8 cellular contexts compared by ENCODE assay signal in genomic region chr5:179793470-179794139, GRCh38. TPM values are rescaled to one million over a fixed set of nuclear protein-coding genes. Genes with fewer than 3 reads are reported as not detected.
DNase-seq lines count a peak whose midpoint lies in the region; ATAC-seq and TF ChIP-seq lines count a peak whose summit lies in the region.

LTC4S (plus strand) TSS chr5:179793986; CDS start chr5:179794081, 95 bp downstream.

- TF ChIP-seq CTCF in HEK293 (tag by site-specific recombination; IDR thresholded peaks at IDR 0.05) (no peak), type B pancreatic cell (conservative IDR thresholded peaks at IDR 0.05) (no peak)

- peak within 1 kb of the TSS; percentile 16; the same call in 1 of the 2 replicates for H3K27ac ChIP-seq in HEK293 (ENCODE audit: extremely low read depth, low read depth, low read length)

- no peak for ATAC-seq in GM18498 (IDR thresholded peaks at IDR 0.05; ENCODE audit: unreplicated experiment)

- H3K36me3 ChIP-seq in HEK293 (ENCODE audit: control insufficient read depth in 2 of 2, insufficient read depth in 1 of 2, low read length in 2 of 2): peaks cover 0 to 20% of the 10 kb centered on the region in 2 experiments; a peak in 1 of 3 replicates

- no peaks in the 10 kb centered on the region for H3K9me3 Mint-ChIP-seq in type B pancreatic cell

- no peaks in the 10 kb centered on the region for H3K9me3 ChIP-seq in HEK293 (ENCODE audit: control insufficient read depth, insufficient read depth, low read depth, low read length)

- DNase-seq in UCSD-AML1 (lab: John Stamatoyannopoulos, UW; ENCODE audit: unreplicated experiment): peak; percentile 89
- DNase-seq in dermis blood vessel endothelial cell: peak; percentile 44
- DNase-seq in medulla oblongata (ENCODE audit: extremely low spot score): peak; percentile 87
- DNase-seq in type B pancreatic cell (ENCODE audit: extremely low spot score, unreplicated experiment): no peak
- DNase-seq in NCI-H2029 (lab: John Stamatoyannopoulos, UW): no peak
- no peak for DNase-seq in NCI-H1436 (lab: John Stamatoyannopoulos, UW)

- no peaks in the 10 kb centered on the region for H3K4me1 ChIP-seq in HEK293 (ENCODE audit: control insufficient read depth, insufficient read depth, low read length)

- CTCF ChIA-PET in HEK293 (lab: Yijun Ruan, JAX): interaction anchor here (2.1 kb wide), 1 partner anchor 30 kb away, joined by 14 read pairs; no protein-coding TSS in a partner anchor

- POLR2A ChIA-PET in HEK293 (lab: Yijun Ruan, JAX): interaction anchor here (1.0 kb wide), 1 partner anchor 27 kb away, joined by 3 read pairs; the partner anchor contains the start of gene SQSTM1

- no peaks in the 10 kb centered on the region for H3K36me3 Mint-ChIP-seq in type B pancreatic cell

- no peak within 1 kb of the TSS for H3K4me3 ChIP-seq in HEK293 (ENCODE audit: low read depth, low read length)

- H3K4me3 Mint-ChIP-seq in type B pancreatic cell: peak within 1 kb of the TSS; percentile 74

- peak within 1 kb of the TSS; percentile 29 for H3K27ac Mint-ChIP-seq in type B pancreatic cell

- no peaks in the 10 kb centered on the region for H3K4me1 Mint-ChIP-seq in type B pancreatic cell (ENCODE audit: unreplicated experiment)

- H3K27me3 Mint-ChIP-seq in type B pancreatic cell: no peaks in the 10 kb centered on the region

TF ChIP-seq in HEK293, 187 proteins besides CTCF, POLR2A, EP300 and RAD21 (continues in another document):
- TF ChIP-seq ZNF37A (tag by site-specific recombination; IDR thresholded peaks at IDR 0.05): no peak
- no peak for TF ChIP-seq ZNF48 (tag by site-specific recombination; IDR thresholded peaks at IDR 0.05)
- TF ChIP-seq, protein P1, sequence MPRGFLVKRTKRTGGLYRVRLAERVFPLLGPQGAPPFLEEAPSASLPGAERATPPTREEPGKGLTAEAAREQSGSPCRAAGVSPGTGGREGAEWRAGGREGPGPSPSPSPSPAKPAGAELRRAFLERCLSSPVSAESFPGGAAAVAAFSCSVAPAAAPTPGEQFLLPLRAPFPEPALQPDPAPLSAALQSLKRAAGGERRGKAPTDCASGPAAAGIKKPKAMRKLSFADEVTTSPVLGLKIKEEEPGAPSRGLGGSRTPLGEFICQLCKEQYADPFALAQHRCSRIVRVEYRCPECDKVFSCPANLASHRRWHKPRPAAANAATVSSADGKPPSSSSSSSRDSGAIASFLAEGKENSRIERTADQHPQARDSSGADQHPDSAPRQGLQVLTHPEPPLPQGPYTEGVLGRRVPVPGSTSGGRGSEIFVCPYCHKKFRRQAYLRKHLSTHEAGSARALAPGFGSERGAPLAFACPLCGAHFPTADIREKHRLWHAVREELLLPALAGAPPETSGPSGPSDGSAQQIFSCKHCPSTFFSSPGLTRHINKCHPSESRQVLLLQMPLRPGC (tag by site-specific recombination; IDR thresholded peaks at IDR 0.05): no peak
- no peak for TF ChIP-seq ZNF777 (tag by site-specific recombination; IDR thresholded peaks at IDR 0.05; ENCODE audit: borderline replicate concordance)
- TF ChIP-seq ZBTB21 (tag by site-specific recombination; IDR thresholded peaks at IDR 0.05): no peak
- no peak for TF ChIP-seq HOXA7 (CRISPR knock-in tag; IDR thresholded peaks at IDR 0.05; ENCODE audit: borderline replicate concordance)
- TF ChIP-seq ZNF518A (tag by site-specific recombination; conservative IDR thresholded peaks at IDR 0.05; ENCODE audit: low read depth): no peak
- no peak for TF ChIP-seq ZNF621 (tag by site-specific recombination; IDR thresholded peaks at IDR 0.05)
- TF ChIP-seq KLF17 (tag by site-specific recombination; IDR thresholded peaks at IDR 0.05): 0 out of 2 replicates have a peak, but pooled peaks have one; percentile 9
- TF ChIP-seq ZNF223 (tag by site-specific recombination; IDR thresholded peaks at IDR 0.05): no peak
- TF ChIP-seq ZNF280D (tag by site-specific recombination; IDR thresholded peaks at IDR 0.05): no peak
- TF ChIP-seq, protein P2, sequence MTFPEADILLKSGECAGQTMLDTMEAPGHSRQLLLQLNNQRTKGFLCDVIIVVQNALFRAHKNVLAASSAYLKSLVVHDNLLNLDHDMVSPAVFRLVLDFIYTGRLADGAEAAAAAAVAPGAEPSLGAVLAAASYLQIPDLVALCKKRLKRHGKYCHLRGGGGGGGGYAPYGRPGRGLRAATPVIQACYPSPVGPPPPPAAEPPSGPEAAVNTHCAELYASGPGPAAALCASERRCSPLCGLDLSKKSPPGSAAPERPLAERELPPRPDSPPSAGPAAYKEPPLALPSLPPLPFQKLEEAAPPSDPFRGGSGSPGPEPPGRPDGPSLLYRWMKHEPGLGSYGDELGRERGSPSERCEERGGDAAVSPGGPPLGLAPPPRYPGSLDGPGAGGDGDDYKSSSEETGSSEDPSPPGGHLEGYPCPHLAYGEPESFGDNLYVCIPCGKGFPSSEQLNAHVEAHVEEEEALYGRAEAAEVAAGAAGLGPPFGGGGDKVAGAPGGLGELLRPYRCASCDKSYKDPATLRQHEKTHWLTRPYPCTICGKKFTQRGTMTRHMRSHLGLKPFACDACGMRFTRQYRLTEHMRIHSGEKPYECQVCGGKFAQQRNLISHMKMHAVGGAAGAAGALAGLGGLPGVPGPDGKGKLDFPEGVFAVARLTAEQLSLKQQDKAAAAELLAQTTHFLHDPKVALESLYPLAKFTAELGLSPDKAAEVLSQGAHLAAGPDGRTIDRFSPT (tag by site-specific recombination; IDR thresholded peaks at IDR 0.05): no peak

RNA-seq across cellular contexts. Expression of gene LTC4S, which starts in this region (rescaled TPM):
- total RNA-seq in dermis blood vessel endothelial cell: 0.79 and 0.85 TPM in 2 replicates
- total RNA-seq in type B pancreatic cell (ENCODE audit: low replicate concordance): 4.0 and 6.5 TPM in 2 replicates

Comparison
In these comparisons a context has a peak if more than half of its experiments do, and no peak if none do; other contexts are left out.
1. Peak in DNase-seq in dermis blood vessel endothelial cell; RNA of the gene not detected or under 1 TPM.
2. DNase-seq: peak in UCSD-AML1 (single experiment) and medulla oblongata (single experiment); none in type B pancreatic cell (single experiment), NCI-H2029 (single experiment) and NCI-H1436 (single experiment).